9 cellular contexts compared by ENCODE assay signal in the genomic region with DNA sequence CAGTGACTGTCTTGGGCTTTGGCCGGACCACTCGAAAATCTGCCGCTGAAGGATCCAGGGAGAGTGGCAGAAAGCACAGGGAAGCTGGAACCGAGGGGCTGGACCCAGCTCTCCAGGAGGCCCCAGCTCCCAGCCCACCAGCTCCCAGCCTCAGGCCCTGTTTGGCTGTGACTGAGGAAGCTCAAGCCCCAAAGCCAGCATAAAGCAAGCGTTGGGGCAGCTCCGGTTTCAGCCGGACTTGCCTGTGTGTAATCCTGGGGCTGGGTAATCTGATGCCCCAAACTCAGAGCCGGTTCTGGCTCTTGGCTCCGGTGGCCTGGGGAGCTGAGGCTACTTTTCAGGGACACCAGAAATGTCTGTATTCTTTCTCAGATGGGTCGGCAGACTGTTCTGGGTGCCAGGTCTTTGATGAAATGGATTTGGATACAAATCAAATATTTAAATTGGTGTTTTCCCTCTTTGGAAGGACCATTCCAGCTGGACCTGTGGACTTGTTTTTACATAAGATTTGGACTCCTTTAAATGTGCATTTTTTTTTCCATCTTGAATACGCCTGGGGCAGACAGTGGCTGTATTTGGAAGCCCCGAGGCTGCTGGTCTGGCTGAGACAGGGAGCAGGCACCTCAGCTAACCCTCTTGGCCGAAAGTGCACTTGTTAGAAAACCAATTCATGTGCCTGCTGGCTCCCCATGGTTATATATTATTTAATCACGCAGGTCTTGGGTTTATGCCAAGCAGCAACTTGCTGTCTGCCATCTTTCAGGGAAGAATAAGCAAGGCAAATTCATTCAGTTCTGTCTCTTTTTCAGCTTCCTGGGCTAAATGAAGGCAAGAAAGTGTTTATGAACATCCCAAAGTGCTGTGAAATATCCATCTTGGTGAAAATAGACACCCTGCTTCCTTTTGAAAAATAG. TPM values are rescaled to one million over a fixed set of nuclear protein-coding genes. Genes with fewer than 3 reads are reported as not detected.
DNase-seq lines count a peak whose midpoint lies in the region; TF ChIP-seq lines count a peak whose summit lies in the region.
"Had no signal": no experiment of that assay in that cellular context is flagged by ENCODE, and none has a peak within 500 bp of the region (broad histone marks: within the 10 kb centered on the region; RNA-seq: fewer than 3 reads in every experiment).

No MANE protein-coding gene starts in this region.

- peaks cover 11% of the 10 kb centered on the region for H3K9me3 Mint-ChIP-seq in activated naive CD4-positive, alpha-beta T cell treated with anti-CD3 and anti-CD28 coated beads, Interleukin-2, amount 10 ng/mL, durations not matched to agents 7 days and 5 days

- no peak for TF ChIP-seq EP300 in SK-N-SH (IDR thresholded peaks at IDR 0.05; ENCODE audit: borderline replicate concordance in 1 of 2, low read depth in 1 of 2, low read length in 1 of 2)

- CTCF ChIA-PET in SK-N-SH (lab: Yijun Ruan, JAX) (no interaction called here), GM10248 (lab: Yijun Ruan, JAX) (interaction anchor here (1.1 to 1.2 kb wide), 2 partner anchors 9 to 13 kb away, joined by 3 read pairs; no protein-coding TSS in a partner anchor)
- CTCF ChIA-PET in activated naive CD4-positive, alpha-beta T cell treated with anti-CD3 and anti-CD28 coated beads, Interleukin-2, amount 10 ng/mL, durations not matched to agents 7 days and 5 days (lab: Charles Lee) = interaction anchor here (0.6 to 1.0 kb wide), 2 partner anchors 45 to 1572 kb away, joined by 4 read pairs; no protein-coding TSS in a partner anchor

- no peaks in the 10 kb centered on the region for H3K4me1 Mint-ChIP-seq in activated naive CD4-positive, alpha-beta T cell treated with anti-CD3 and anti-CD28 coated beads, Interleukin-2, amount 10 ng/mL, durations not matched to agents 7 days and 5 days

- H3K27me3 ChIP-seq in SK-N-SH (ENCODE audit: insufficient read depth) = no peaks in the 10 kb centered on the region
- H3K27me3 ChIP-seq in iPS DF 6.9 (ENCODE audit: control insufficient read depth, insufficient read depth, low read length) = no peaks in the 10 kb centered on the region
- H3K27me3 ChIP-seq: dorsolateral prefrontal cortex had no signal

- WGBS in SK-N-SH (ENCODE audit: low lambda C conversion rate) = 53% methylated on average over 11 of the region's 14 CpGs
- no CpG with 5 or more reads among the region's 14 CpGs for WGBS in iPS DF 6.9 (ENCODE audit: insufficient coverage, insufficient read length)

- H3K79me2 ChIP-seq in SK-N-SH (ENCODE audit: insufficient read depth) = no peaks in the 10 kb centered on the region

- H3K4me3 ChIP-seq in SK-N-SH (ENCODE audit: low read depth in 2 of 2, low read length in 1 of 2) = no peak overlapping the region
- H3K4me3 ChIP-seq in iPS DF 6.9 (ENCODE audit: low read length) = no peak overlapping the region
- H3K4me3 ChIP-seq: dorsolateral prefrontal cortex had no signal

- peaks cover 0 to 15% of the 10 kb centered on the region in 2 experiments; a peak in 1 of 4 replicates for H3K4me1 ChIP-seq in SK-N-SH (ENCODE audit: control insufficient read depth in 1 of 2, insufficient read depth in 2 of 2, low read depth in 1 of 2, low read length in 1 of 2)
- H3K4me1 ChIP-seq in iPS DF 6.9 (ENCODE audit: control insufficient read depth, insufficient read depth, low read length) = peaks cover 5% of the 10 kb centered on the region

- POLR2A ChIA-PET in SK-N-SH (lab: Yijun Ruan, JAX) (interaction anchor here (0.6 kb wide), 1 partner anchor 1897 kb away, joined by 3 read pairs; no protein-coding TSS in a partner anchor), GM10248 (lab: Yijun Ruan, JAX) (no interaction called here)

- H3K27ac ChIP-seq in SK-N-SH (ENCODE audit: low read depth in 2 of 2, low read length in 1 of 2) (peak overlapping the region in 1 of 2 experiments; percentile 56; a peak in 2 of 4 replicates), iPS DF 6.9 (ENCODE audit: low read length) (no peak overlapping the region)
- H3K27ac ChIP-seq: dorsolateral prefrontal cortex had no signal

- DNase-seq in LHCN-M2 (ENCODE audit: low read depth) (peak; percentile 18), SK-N-SH (peak; percentile 32), iPS DF 6.9 (ENCODE audit: low read depth, low spot score) (peak; percentile 57), stromal cell of bone marrow (ENCODE audit: low read depth) (peak; percentile 48), AML-193 (lab: John Stamatoyannopoulos, UW) (no peak), GM10248 (ENCODE audit: extremely low spot score) (no peak)
- DNase-seq in activated CD8-positive, alpha-beta memory T cell treated with anti-CD3 and anti-CD28 coated beads, Interleukin-2, amount 50 U/mL, for 4 hours = no peak
- DNase-seq in activated naive CD4-positive, alpha-beta T cell treated with anti-CD3 and anti-CD28 coated beads, Interleukin-2, amount 10 ng/mL, durations not matched to agents 7 days and 5 days = no peak
- DNase-seq: dorsolateral prefrontal cortex had no signal

- peaks cover 17% of the 10 kb centered on the region for H3K27me3 Mint-ChIP-seq in activated naive CD4-positive, alpha-beta T cell treated with anti-CD3 and anti-CD28 coated beads, Interleukin-2, amount 10 ng/mL, durations not matched to agents 7 days and 5 days

- H3K9me2 ChIP-seq in SK-N-SH = no peaks in the 10 kb centered on the region

- H3K27ac Mint-ChIP-seq in activated naive CD4-positive, alpha-beta T cell treated with anti-CD3 and anti-CD28 coated beads, Interleukin-2, amount 10 ng/mL, durations not matched to agents 7 days and 5 days = no peak overlapping the region

- H3K9me3 ChIP-seq in SK-N-SH = no peaks in the 10 kb centered on the region
- H3K9me3 ChIP-seq in iPS DF 6.9 (ENCODE audit: control insufficient read depth, insufficient read depth, low read length) = no peaks in the 10 kb centered on the region

- no peaks in the 10 kb centered on the region for H4K20me1 ChIP-seq in SK-N-SH (ENCODE audit: insufficient read depth)

- H3K36me3 Mint-ChIP-seq in activated naive CD4-positive, alpha-beta T cell treated with anti-CD3 and anti-CD28 coated beads, Interleukin-2, amount 10 ng/mL, durations not matched to agents 7 days and 5 days = no peaks in the 10 kb centered on the region

- H3K9ac ChIP-seq in SK-N-SH = no peak overlapping the region

- no peak overlapping the region for H2AFZ ChIP-seq in SK-N-SH (ENCODE audit: low read depth)

- TF ChIP-seq RAD21 in SK-N-SH (IDR thresholded peaks at IDR 0.05; ENCODE audit: low read length) = no peak

- H3F3A ChIP-seq in SK-N-SH (replicated peaks; ENCODE audit: insufficient read depth) = no peaks in the 10 kb centered on the region

- TF ChIP-seq CTCF in SK-N-SH (IDR thresholded peaks at IDR 0.05) (no peak), GM10248 (IDR thresholded peaks at IDR 0.05; ENCODE audit: control extremely low read depth, extremely low read depth, low read depth, missing control alignments) (no peak)

- no peak overlapping the region for H3K4me3 Mint-ChIP-seq in activated naive CD4-positive, alpha-beta T cell treated with anti-CD3 and anti-CD28 coated beads, Interleukin-2, amount 10 ng/mL, durations not matched to agents 7 days and 5 days

- no peak overlapping the region for H3K4me2 ChIP-seq in SK-N-SH

- H3K36me3 ChIP-seq in SK-N-SH (replicated peaks in 1 of 2; ENCODE audit: control insufficient read depth in 1 of 2, insufficient read depth in 2 of 2, low read length in 1 of 2) = no peaks in the 10 kb centered on the region
- H3K36me3 ChIP-seq in iPS DF 6.9 (ENCODE audit: control insufficient read depth, insufficient read depth, low read length) = no peaks in the 10 kb centered on the region

TF ChIP-seq in SK-N-SH, 30 proteins besides CTCF, POLR2A, EP300 and RAD21 (continues in another document):
- TF ChIP-seq, protein P1, sequence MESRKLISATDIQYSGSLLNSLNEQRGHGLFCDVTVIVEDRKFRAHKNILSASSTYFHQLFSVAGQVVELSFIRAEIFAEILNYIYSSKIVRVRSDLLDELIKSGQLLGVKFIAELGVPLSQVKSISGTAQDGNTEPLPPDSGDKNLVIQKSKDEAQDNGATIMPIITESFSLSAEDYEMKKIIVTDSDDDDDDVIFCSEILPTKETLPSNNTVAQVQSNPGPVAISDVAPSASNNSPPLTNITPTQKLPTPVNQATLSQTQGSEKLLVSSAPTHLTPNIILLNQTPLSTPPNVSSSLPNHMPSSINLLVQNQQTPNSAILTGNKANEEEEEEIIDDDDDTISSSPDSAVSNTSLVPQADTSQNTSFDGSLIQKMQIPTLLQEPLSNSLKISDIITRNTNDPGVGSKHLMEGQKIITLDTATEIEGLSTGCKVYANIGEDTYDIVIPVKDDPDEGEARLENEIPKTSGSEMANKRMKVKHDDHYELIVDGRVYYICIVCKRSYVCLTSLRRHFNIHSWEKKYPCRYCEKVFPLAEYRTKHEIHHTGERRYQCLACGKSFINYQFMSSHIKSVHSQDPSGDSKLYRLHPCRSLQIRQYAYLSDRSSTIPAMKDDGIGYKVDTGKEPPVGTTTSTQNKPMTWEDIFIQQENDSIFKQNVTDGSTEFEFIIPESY (IDR thresholded peaks at IDR 0.05; ENCODE audit: borderline replicate concordance, low read depth) = no peak
- no peak for TF ChIP-seq USF2 (IDR thresholded peaks at IDR 0.05; ENCODE audit: borderline replicate concordance, low read depth, low read length)
- TF ChIP-seq RCOR1 (IDR thresholded peaks at IDR 0.05; ENCODE audit: low read length) = no peak
- TF ChIP-seq, protein P2, sequence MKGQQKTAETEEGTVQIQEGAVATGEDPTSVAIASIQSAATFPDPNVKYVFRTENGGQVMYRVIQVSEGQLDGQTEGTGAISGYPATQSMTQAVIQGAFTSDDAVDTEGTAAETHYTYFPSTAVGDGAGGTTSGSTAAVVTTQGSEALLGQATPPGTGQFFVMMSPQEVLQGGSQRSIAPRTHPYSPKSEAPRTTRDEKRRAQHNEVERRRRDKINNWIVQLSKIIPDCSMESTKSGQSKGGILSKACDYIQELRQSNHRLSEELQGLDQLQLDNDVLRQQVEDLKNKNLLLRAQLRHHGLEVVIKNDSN (IDR thresholded peaks at IDR 0.05; ENCODE audit: borderline replicate concordance, low read depth) = no peak
- no peak for TF ChIP-seq JUND (IDR thresholded peaks at IDR 0.05)
- TF ChIP-seq TEAD4 (IDR thresholded peaks at IDR 0.05; ENCODE audit: borderline replicate concordance, insufficient read depth) = no peak
- no peak for TF ChIP-seq GATA2 (CRISPR knock-in tag; IDR thresholded peaks at IDR 0.05)
- TF ChIP-seq ELF1 (IDR thresholded peaks at IDR 0.05) = no peak
- no peak for TF ChIP-seq RXRA (IDR thresholded peaks at IDR 0.05; ENCODE audit: borderline replicate concordance, low read depth)

RNA-seq across cellular contexts. Expression of gene RPP40, which starts 29.6 kb away (rescaled TPM):
- total RNA-seq in LHCN-M2 (2014; rRNA removed) = 38.6 and 53.4 TPM in 2 replicates
- 12.6 TPM for polyA plus RNA-seq in LHCN-M2 (2012)
- 8.3 and 9.8 TPM in 2 replicates for polyA plus RNA-seq in SK-N-SH (2012; rRNA removed)
- polyA plus RNA-seq in SK-N-SH (2012; cell fraction: cytosol; rRNA removed) = 13.2 and 14.1 TPM in 2 replicates
- polyA plus RNA-seq in SK-N-SH (2012; cell fraction: nucleus; rRNA removed) = 3.9 and 9.2 TPM in 2 replicates

Comparison
In these comparisons a context has a peak if more than half of its experiments do, and no peak if none do; other contexts are left out.
1. DNase-seq: peak in LHCN-M2 (single experiment), SK-N-SH (single experiment), iPS DF 6.9 (single experiment) and stromal cell of bone marrow (single experiment); none in AML-193 (0 of 2), activated CD8-positive, alpha-beta memory T cell treated with anti-CD3 and anti-CD28 coated beads, Interleukin-2, amount 50 U/mL, for 4 hours (single experiment), GM10248 (single experiment) and activated naive CD4-positive, alpha-beta T cell treated with anti-CD3 and anti-CD28 coated beads, Interleukin-2, amount 10 ng/mL, durations not matched to agents 7 days and 5 days (single experiment).